Comparison of ENCODE assay signal across 13 cellular contexts in genomic region chr3:104952587-104952986, GRCh38.
DNase-seq lines count a peak whose midpoint lies in the region; ATAC-seq and TF ChIP-seq lines count a peak whose summit lies in the region.
"Had no signal": no experiment of that assay in that cellular context is flagged by ENCODE, and none has a peak within 500 bp of the region (broad histone marks: within the 10 kb centered on the region; RNA-seq: fewer than 3 reads in every experiment).

No MANE protein-coding gene starts in this region.

- no peaks in the 10 kb centered on the region for H3K9me3 Mint-ChIP-seq in activated CD4-positive, alpha-beta T cell treated with anti-CD3 and anti-CD28 coated beads, Interleukin-2, amount 10 ng/mL, durations not matched to agents 24 days and 14 days
- H3K9me3 Mint-ChIP-seq in activated naive CD4-positive, alpha-beta T cell treated with anti-CD3 and anti-CD28 coated beads for 36 hours, result no peaks in the 10 kb centered on the region

- H3K36me3 Mint-ChIP-seq in activated CD4-positive, alpha-beta T cell treated with anti-CD3 and anti-CD28 coated beads, Interleukin-2, amount 10 ng/mL, durations not matched to agents 24 days and 14 days (ENCODE audit: low read depth), result no peaks in the 10 kb centered on the region
- no peaks in the 10 kb centered on the region for H3K36me3 Mint-ChIP-seq in activated naive CD4-positive, alpha-beta T cell treated with anti-CD3 and anti-CD28 coated beads for 36 hours (ENCODE audit: low read depth)

- no peak for ATAC-seq in left colon
- ATAC-seq: stimulated activated naive CD8-positive, alpha-beta T cell treated with anti-CD3 and anti-CD28 coated beads, Interleukin-15, Interleukin-2, amounts not matched to agents 100 U/mL and 50 U/mL, for 24 hours had no signal

- intact Hi-C loops in activated CD4-positive, alpha-beta T cell treated with anti-CD3 and anti-CD28 coated beads, Interleukin-2, amount 10 ng/mL, durations not matched to agents 24 days and 14 days (cut with micrococcal nuclease), result no loop called here
- intact Hi-C loops in activated naive CD4-positive, alpha-beta T cell treated with anti-CD3 and anti-CD28 coated beads for 36 hours (cut with micrococcal nuclease), result no loop called here
- intact Hi-C loops in left colon (cut with DNase I, micrococcal nuclease), result no loop called here

- TF ChIP-seq CTCF in AG09309 (IDR thresholded peaks at IDR 0.05; ENCODE audit: control insufficient read depth, insufficient read depth, low read depth, low read length, missing control alignments) (no peak), choroid plexus epithelial cell (conservative IDR thresholded peaks at IDR 0.05; ENCODE audit: low read depth, low read length) (no peak)

- H3K4me3 ChIP-seq in AG09309 (ENCODE audit: control insufficient read depth, low read depth, low read length) (no peak overlapping the region), choroid plexus epithelial cell (ENCODE audit: low read depth, low read length) (no peak overlapping the region)
- H3K4me3 ChIP-seq: BLaER1 treated with 17β-estradiol and CSF1 and Interleukin-3, amounts not matched to agents 10 nM and 100 nM had no signal

- H3K27ac Mint-ChIP-seq in activated CD4-positive, alpha-beta T cell treated with anti-CD3 and anti-CD28 coated beads, Interleukin-2, amount 10 ng/mL, durations not matched to agents 24 days and 14 days, result no peak overlapping the region
- H3K27ac Mint-ChIP-seq in activated naive CD4-positive, alpha-beta T cell treated with anti-CD3 and anti-CD28 coated beads for 36 hours, result no peak overlapping the region

- H3K4me3 Mint-ChIP-seq in activated CD4-positive, alpha-beta T cell treated with anti-CD3 and anti-CD28 coated beads, Interleukin-2, amount 10 ng/mL, durations not matched to agents 24 days and 14 days, result no peak overlapping the region
- no peak overlapping the region for H3K4me3 Mint-ChIP-seq in activated naive CD4-positive, alpha-beta T cell treated with anti-CD3 and anti-CD28 coated beads for 36 hours

- DNase-seq in AG09309 (ENCODE audit: low read depth), result peak; percentile 74
- peak; percentile 94 for DNase-seq in NCI-H226
- peak; percentile 85 for DNase-seq in choroid plexus epithelial cell (ENCODE audit: low read depth)
- peak; percentile 72 for DNase-seq in mucosa of gallbladder (ENCODE audit: low spot score)
- DNase-seq in activated CD4-positive, alpha-beta T cell treated with anti-CD3 and anti-CD28 coated beads, Interleukin-2, amount 10 ng/mL, durations not matched to agents 24 days and 14 days, result no peak
- no peak for DNase-seq in NOMO-1 (lab: John Stamatoyannopoulos, UW; ENCODE audit: unreplicated experiment in 2 of 2)
- no peak for DNase-seq in activated naive CD4-positive, alpha-beta T cell treated with anti-CD3 and anti-CD28 coated beads for 36 hours
- no peak for DNase-seq in left colon
- DNase-seq: activated CD4-positive, alpha-beta T cell treated with anti-CD3 and anti-CD28 coated beads for 4 hours; activated naive CD4-positive, alpha-beta T cell; NCI-H510A treated with DMSO at 0.1 percent for 48 hours; stimulated activated naive CD8-positive, alpha-beta T cell treated with anti-CD3 and anti-CD28 coated beads, Interleukin-15, Interleukin-2, amounts not matched to agents 100 U/mL and 50 U/mL, for 24 hours had no signal

- H3K4me1 Mint-ChIP-seq in activated CD4-positive, alpha-beta T cell treated with anti-CD3 and anti-CD28 coated beads, Interleukin-2, amount 10 ng/mL, durations not matched to agents 24 days and 14 days, result no peaks in the 10 kb centered on the region
- no peaks in the 10 kb centered on the region for H3K4me1 Mint-ChIP-seq in activated naive CD4-positive, alpha-beta T cell treated with anti-CD3 and anti-CD28 coated beads for 36 hours (ENCODE audit: low read depth)

- CTCF ChIA-PET in activated naive CD4-positive, alpha-beta T cell treated with anti-CD3 and anti-CD28 coated beads for 36 hours (lab: Charles Lee), result no interaction called here

- H3K27me3 Mint-ChIP-seq in activated CD4-positive, alpha-beta T cell treated with anti-CD3 and anti-CD28 coated beads, Interleukin-2, amount 10 ng/mL, durations not matched to agents 24 days and 14 days, result no peaks in the 10 kb centered on the region
- H3K27me3 Mint-ChIP-seq in activated naive CD4-positive, alpha-beta T cell treated with anti-CD3 and anti-CD28 coated beads for 36 hours (ENCODE audit: low read depth), result peaks cover 3% of the 10 kb centered on the region

Comparison
In these comparisons a context has a peak if more than half of its experiments do, and no peak if none do; other contexts are left out.
1. DNase-seq: peak in AG09309 (single experiment), NCI-H226 (single experiment), choroid plexus epithelial cell (single experiment) and mucosa of gallbladder (single experiment); none in activated CD4-positive, alpha-beta T cell treated with anti-CD3 and anti-CD28 coated beads, Interleukin-2, amount 10 ng/mL, durations not matched to agents 24 days and 14 days (single experiment), NOMO-1 (0 of 2), activated naive CD4-positive, alpha-beta T cell treated with anti-CD3 and anti-CD28 coated beads for 36 hours (single experiment) and left colon (0 of 2).